8 cellular contexts compared by ENCODE assay signal in the genomic region with DNA sequence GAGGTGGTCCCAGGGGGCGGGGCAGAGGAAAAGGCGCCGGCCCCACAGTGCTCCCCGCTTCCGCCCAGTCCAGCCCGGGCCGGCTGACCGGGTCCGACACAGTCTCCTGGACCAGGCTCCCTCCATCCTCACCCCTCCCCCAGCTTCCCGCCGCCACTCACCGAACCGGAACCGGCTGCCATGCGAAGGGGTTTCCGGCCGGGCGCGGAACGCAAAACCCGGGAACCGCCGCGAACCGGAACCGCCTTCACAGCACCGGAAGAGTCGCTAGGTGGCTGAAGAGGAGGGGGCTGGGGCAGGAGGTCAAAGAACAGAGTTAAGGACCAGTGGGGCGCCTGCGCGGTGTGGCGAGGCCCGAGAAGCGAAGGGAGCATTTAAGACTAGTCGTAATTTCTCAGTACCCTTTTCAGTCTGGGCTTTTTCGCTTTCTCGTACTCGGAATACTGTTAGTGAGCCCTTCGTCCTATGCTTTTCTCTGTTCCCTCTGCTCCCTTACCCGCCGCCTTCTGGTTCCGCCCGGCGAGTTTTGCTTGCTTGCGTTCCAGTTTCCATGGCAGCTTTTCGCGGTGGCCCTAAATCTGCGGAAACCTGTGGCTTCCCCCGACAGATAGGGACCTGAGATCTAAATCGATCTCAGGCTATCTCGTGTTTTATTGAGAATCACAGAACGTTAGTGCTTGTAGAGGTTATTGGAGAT. TPM values are rescaled to one million over a fixed set of nuclear protein-coding genes. Genes with fewer than 3 reads are reported as not detected.
DNase-seq lines count a peak whose midpoint lies in the region; FAIRE-seq and TF ChIP-seq lines count a peak whose summit lies in the region.

Gene SENP1 (minus strand): TSS at position 213 of the 697 bp plus-strand sequence. CDS start 4,607 bp downstream, outside the sequence.

- H3K36me3 Mint-ChIP-seq in activated naive CD4-positive, alpha-beta T cell treated with anti-CD3 and anti-CD28 coated beads for 36 hours (ENCODE audit: low read depth): no peaks in the 10 kb centered on the region

- H3K27ac Mint-ChIP-seq in activated naive CD4-positive, alpha-beta T cell treated with anti-CD3 and anti-CD28 coated beads for 36 hours: peak within 1 kb of the TSS; percentile 96

- H3K4me1 Mint-ChIP-seq in activated naive CD4-positive, alpha-beta T cell treated with anti-CD3 and anti-CD28 coated beads for 36 hours (ENCODE audit: low read depth): peaks cover 47% of the 10 kb centered on the region

- intact Hi-C loops in activated naive CD4-positive, alpha-beta T cell treated with anti-CD3 and anti-CD28 coated beads for 36 hours (cut with micrococcal nuclease): loop anchor here (1.0 to 5.0 kb wide), 9 partner anchors 13 to 1734 kb away; partner anchors contain the start of genes ASB8, PFKM, SLC38A2 and TMEM106C

- peak within 1 kb of the TSS; percentile 87 for H3K4me3 Mint-ChIP-seq in activated naive CD4-positive, alpha-beta T cell treated with anti-CD3 and anti-CD28 coated beads for 36 hours

- H3K9me3 Mint-ChIP-seq in activated naive CD4-positive, alpha-beta T cell treated with anti-CD3 and anti-CD28 coated beads for 36 hours: no peaks in the 10 kb centered on the region

- no peak for FAIRE-seq in frontal cortex (lab: Jason Lieb, UNC)

- no peaks in the 10 kb centered on the region for H3K9me3 ChIP-seq in neutrophil

- peaks cover 4% of the 10 kb centered on the region for H3K36me3 ChIP-seq in neutrophil

- peaks cover 33% of the 10 kb centered on the region for H3K27me3 ChIP-seq in neutrophil

- H3K4me3 ChIP-seq in neutrophil (ENCODE audit: low read depth in 1 of 2, low read length in 1 of 2): peak within 1 kb of the TSS; percentile 90 to 94

- DNase-seq in GF-D8 (lab: John Stamatoyannopoulos, UW): peak; percentile 61
- DNase-seq in HEK293T (ENCODE audit: extremely low spot score): peak; percentile 80
- DNase-seq in MV-4-11 (lab: John Stamatoyannopoulos, UW): peak; percentile 83
- DNase-seq in SK-N-DZ (ENCODE audit: low spot score): peak; percentile 85
- DNase-seq in activated naive CD4-positive, alpha-beta T cell treated with anti-CD3 and anti-CD28 coated beads for 36 hours: peak; percentile 94
- peak; percentile 82 to 84 for DNase-seq in frontal cortex (ENCODE audit: low spot score in 2 of 2)
- peak; percentile 41 to 92 (median 86) for DNase-seq in substantia nigra (lab: John Stamatoyannopoulos, UW)

- H3K27me3 Mint-ChIP-seq in activated naive CD4-positive, alpha-beta T cell treated with anti-CD3 and anti-CD28 coated beads for 36 hours (ENCODE audit: low read depth): no peaks in the 10 kb centered on the region

- CTCF ChIA-PET in HEK293T (lab: Yijun Ruan, JAX): no interaction called here
- CTCF ChIA-PET in activated naive CD4-positive, alpha-beta T cell treated with anti-CD3 and anti-CD28 coated beads for 36 hours (lab: Charles Lee): interaction anchor here (0.6 to 1.7 kb wide), 6 partner anchors 14 to 512 kb away, joined by 3 to 4 read pairs (median 3); no protein-coding TSS in a partner anchor

- H3K27ac ChIP-seq in neutrophil (peak within 1 kb of the TSS; percentile 86), substantia nigra (ENCODE audit: low read depth, low read length, poor library complexity, severe bottlenecking) (peak within 1 kb of the TSS; percentile 85)

- H3K4me1 ChIP-seq in neutrophil (ENCODE audit: control insufficient read depth in 1 of 2, insufficient read depth in 1 of 2, low read depth in 1 of 2, low read length in 1 of 2): peaks cover 13 to 18% of the 10 kb centered on the region in 2 experiments

- POLR2A ChIA-PET in HEK293T (lab: Yijun Ruan, JAX): interaction anchor here (1.0 to 4.7 kb wide), 6 partner anchors 11 to 92 kb away, joined by 3 to 38 read pairs (median 5); partner anchors contain the start of genes ASB8 and PFKM

- peak; percentile 45 for TF ChIP-seq CTCF in neutrophil (IDR thresholded peaks at IDR 0.05)

TF ChIP-seq in HEK293T, 16 proteins besides CTCF, POLR2A, EP300 and RAD21:
- TF ChIP-seq BHLHE40 (IDR thresholded peaks at IDR 0.05; ENCODE audit: borderline replicate concordance) (no peak), TARDBP (IDR thresholded peaks at IDR 0.05) (no peak), ELF4 (IDR thresholded peaks at IDR 0.05) (peak; percentile 60; the same call in 1 of the 2 replicates), L3MBTL2 (conservative IDR thresholded peaks at IDR 0.05) (peak; percentile 32; the same call in 1 of the 2 replicates), CTBP1 (IDR thresholded peaks at IDR 0.05; ENCODE audit: borderline replicate concordance) (0 out of 2 replicates have a peak, but pooled peaks have one; percentile 6), ZNF384 (IDR thresholded peaks at IDR 0.05) (no peak), SP1 (IDR thresholded peaks at IDR 0.05) (no peak), SUZ12 (IDR thresholded peaks at IDR 0.05) (no peak), HDGF (IDR thresholded peaks at IDR 0.05; ENCODE audit: borderline replicate concordance) (no peak), FOXA1 (IDR thresholded peaks at IDR 0.05) (no peak), NFRKB (IDR thresholded peaks at IDR 0.05) (peak; percentile 56; the same call in 1 of the 2 replicates), LEF1 (IDR thresholded peaks at IDR 0.05; ENCODE audit: borderline replicate concordance) (no peak), FOXK2 (IDR thresholded peaks at IDR 0.05) (no peak), FOXM1 (IDR thresholded peaks at IDR 0.05; ENCODE audit: borderline replicate concordance) (no peak), ARNT (IDR thresholded peaks at IDR 0.05) (no peak)
- TF ChIP-seq, protein P1, sequence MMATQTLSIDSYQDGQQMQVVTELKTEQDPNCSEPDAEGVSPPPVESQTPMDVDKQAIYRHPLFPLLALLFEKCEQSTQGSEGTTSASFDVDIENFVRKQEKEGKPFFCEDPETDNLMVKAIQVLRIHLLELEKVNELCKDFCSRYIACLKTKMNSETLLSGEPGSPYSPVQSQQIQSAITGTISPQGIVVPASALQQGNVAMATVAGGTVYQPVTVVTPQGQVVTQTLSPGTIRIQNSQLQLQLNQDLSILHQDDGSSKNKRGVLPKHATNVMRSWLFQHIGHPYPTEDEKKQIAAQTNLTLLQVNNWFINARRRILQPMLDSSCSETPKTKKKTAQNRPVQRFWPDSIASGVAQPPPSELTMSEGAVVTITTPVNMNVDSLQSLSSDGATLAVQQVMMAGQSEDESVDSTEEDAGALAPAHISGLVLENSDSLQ (IDR thresholded peaks at IDR 0.05): peak; percentile 76

RNA-seq across cellular contexts. Expression of gene SENP1, which starts in this region (rescaled TPM):
- polyA plus RNA-seq in SK-N-DZ (2014; cell fraction: cytosol; rRNA removed): 24.9 and 25.1 TPM in 2 replicates
- 11.6 and 31.6 TPM in 2 replicates for polyA plus RNA-seq in SK-N-DZ (2014; cell fraction: nucleus; rRNA removed)
- total RNA-seq in activated naive CD4-positive, alpha-beta T cell treated with anti-CD3 and anti-CD28 coated beads for 36 hours: 10 to 100 TPM; 41.4 to 47.8 TPM
- total RNA-seq in frontal cortex: 39.1 TPM

Comparison
In these comparisons a context has a peak if more than half of its experiments do, and no peak if none do; other contexts are left out.
1. Peak in every context shown above with its lines: DNase-seq, H3K4me3 ChIP-seq and H3K27ac ChIP-seq.